20 cellular contexts compared by ENCODE assay signal in the genomic region with DNA sequence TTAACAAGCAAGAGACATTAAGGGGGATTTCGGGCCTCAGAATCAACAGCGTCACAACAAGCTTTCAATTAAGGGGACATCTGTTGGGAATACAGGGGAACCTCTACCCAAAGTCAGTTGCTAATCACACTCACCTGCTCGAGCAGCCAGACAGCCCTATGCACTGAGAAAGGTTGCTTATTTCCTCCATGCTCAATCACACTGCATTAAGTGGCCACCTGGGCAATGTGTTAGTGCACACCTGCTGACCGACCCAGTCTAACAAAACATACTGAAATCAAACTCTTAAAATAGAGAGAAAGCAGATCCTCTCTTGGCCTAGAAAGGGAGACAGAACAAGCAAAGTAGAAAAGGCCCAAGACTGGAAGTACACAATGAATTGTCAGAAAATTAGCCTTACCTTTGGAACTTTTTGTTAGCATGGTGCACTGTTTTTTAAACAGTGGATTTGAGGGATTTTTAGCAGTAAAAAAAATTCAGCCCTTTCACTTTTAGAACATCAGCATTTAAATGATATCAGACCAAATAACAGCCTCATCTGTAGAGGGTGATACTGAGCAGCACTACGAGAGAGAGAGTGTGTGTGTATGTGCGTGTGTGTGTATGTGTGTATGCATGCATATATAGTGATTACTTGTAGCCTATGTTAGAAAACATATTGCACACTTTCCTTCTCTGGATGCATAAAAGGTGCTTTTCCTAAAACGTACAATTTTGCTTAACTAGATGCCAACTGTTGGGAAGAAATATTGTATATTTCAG.
DNase-seq lines count a peak whose midpoint lies in the region; ATAC-seq and TF ChIP-seq lines count a peak whose summit lies in the region.
"Had no signal": no experiment of that assay in that cellular context is flagged by ENCODE, and none has a peak within 500 bp of the region (broad histone marks: within the 10 kb centered on the region; RNA-seq: fewer than 3 reads in every experiment).

No MANE protein-coding gene starts in this region.

- no peak overlapping the region for H3K4me2 ChIP-seq in GM23338
- H3K4me2 ChIP-seq: KMS-11 had no signal

- ATAC-seq in GM23338: no peak
- no peak for ATAC-seq in HG03045 (IDR thresholded peaks at IDR 0.05; ENCODE audit: unreplicated experiment)
- no peak for ATAC-seq in GM19324 (IDR thresholded peaks at IDR 0.05; ENCODE audit: low FRiP score, unreplicated experiment)
- ATAC-seq: foreskin keratinocyte; stimulated activated effector memory CD8-positive, alpha-beta T cell treated with anti-CD3 and anti-CD28 coated beads, Interleukin-12 subunit alpha, Interleukin-12 subunit beta, amount 100 ng/mL, for 72 hours had no signal

- no peaks in the 10 kb centered on the region for H3K27me3 ChIP-seq in GM23338 (ENCODE audit: insufficient read depth)
- H3K27me3 ChIP-seq in dorsolateral prefrontal cortex: no peaks in the 10 kb centered on the region
- H3K27me3 ChIP-seq in stomach: no peaks in the 10 kb centered on the region
- H3K27me3 ChIP-seq: foreskin keratinocyte, right lobe of liver had no signal

- peak; percentile 13 to 39; a peak in 1 of 4 replicates for TF ChIP-seq CTCF in GM23338 (conservative IDR thresholded peaks at IDR 0.05; ENCODE audit: low read depth in 2 of 2)
- no peak for TF ChIP-seq CTCF in dorsolateral prefrontal cortex (IDR thresholded peaks at IDR 0.05 in 54 of 56, conservative IDR thresholded peaks at IDR 0.05 in 2 of 56; ENCODE audit: low read depth in 1 of 56, partially characterized antibody in 56 of 56)
- TF ChIP-seq CTCF in stomach (IDR thresholded peaks at IDR 0.05): no peak

- H4K20me1 ChIP-seq in GM23338 (replicated peaks; ENCODE audit: insufficient read depth): no peaks in the 10 kb centered on the region

- no peak for TF ChIP-seq POLR2A in stomach (IDR thresholded peaks at IDR 0.05)

- H3K4me1 Mint-ChIP-seq in GM23338: no peaks in the 10 kb centered on the region
- H3K4me1 Mint-ChIP-seq: CD8-positive, alpha-beta memory T cell; stimulated activated effector memory CD8-positive, alpha-beta T cell treated with anti-CD3 and anti-CD28 coated beads, Interleukin-12 subunit alpha, Interleukin-12 subunit beta, amount 100 ng/mL, for 72 hours had no signal

- peak overlapping the region; percentile 45; the same call in 1 of the 2 replicates for H2AFZ ChIP-seq in GM23338
- H2AFZ ChIP-seq: GM23248 had no signal

- no peaks in the 10 kb centered on the region for H3K27me3 Mint-ChIP-seq in GM23338 (ENCODE audit: insufficient read depth, low read depth, poor library complexity)
- H3K27me3 Mint-ChIP-seq: CD8-positive, alpha-beta memory T cell had no signal

- H3K27ac Mint-ChIP-seq in GM23338: no peak overlapping the region
- H3K27ac Mint-ChIP-seq: CD8-positive, alpha-beta memory T cell; stimulated activated effector memory CD8-positive, alpha-beta T cell treated with anti-CD3 and anti-CD28 coated beads, Interleukin-12 subunit alpha, Interleukin-12 subunit beta, amount 100 ng/mL, for 72 hours had no signal

- no peaks in the 10 kb centered on the region for H3K9me3 ChIP-seq in stomach
- H3K9me3 ChIP-seq: right lobe of liver, thoracic aorta had no signal

- no peak for DNase-seq in GM23338 (ENCODE audit: low spot score)
- DNase-seq in NCI-H1436 treated with DMSO at 0.1 percent for 48 hours (lab: John Stamatoyannopoulos, UW): peak; percentile 47
- peak; percentile 65 for DNase-seq in NCI-H510A treated with DMSO at 0.1 percent for 48 hours (lab: John Stamatoyannopoulos, UW)
- no peak for DNase-seq in dorsolateral prefrontal cortex
- no peak for DNase-seq in anterior cingulate cortex (lab: John Stamatoyannopoulos, UW)
- DNase-seq in stomach: no peak
- DNase-seq: activated CD4-positive, CD25-positive, alpha-beta regulatory T cell treated with anti-CD3 and anti-CD28 coated beads, Interleukin-2, amount 50 U/mL, for 72 hours; CD8-positive, alpha-beta memory T cell; foreskin keratinocyte; GM23248; hippocampal formation; right lobe of liver; T1000 had no signal

- no peak for TF ChIP-seq EP300 in stomach (IDR thresholded peaks at IDR 0.05)

- H3K9me3 Mint-ChIP-seq in GM23338: no peaks in the 10 kb centered on the region

- H3K4me1 ChIP-seq in GM23338 (ENCODE audit: insufficient read depth): no peaks in the 10 kb centered on the region
- no peaks in the 10 kb centered on the region for H3K4me1 ChIP-seq in stomach
- H3K4me1 ChIP-seq: foreskin keratinocyte, right lobe of liver had no signal

- intact Hi-C loops in dorsolateral prefrontal cortex (cut with DNase I) (no loop called here), stomach (cut with DNase I; ENCODE audit: low total_unique reads) (no loop called here)

- H3K4me3 ChIP-seq in GM23338: no peak overlapping the region
- H3K4me3 ChIP-seq in dorsolateral prefrontal cortex: no peak overlapping the region
- no peak overlapping the region for H3K4me3 ChIP-seq in stomach
- H3K4me3 ChIP-seq: GM23248, lung, right lobe of liver, thoracic aorta had no signal

- no peaks in the 10 kb centered on the region for H3K36me3 Mint-ChIP-seq in GM23338 (ENCODE audit: low read depth)
- H3K36me3 Mint-ChIP-seq: CD8-positive, alpha-beta memory T cell; stimulated activated effector memory CD8-positive, alpha-beta T cell treated with anti-CD3 and anti-CD28 coated beads, Interleukin-12 subunit alpha, Interleukin-12 subunit beta, amount 100 ng/mL, for 72 hours had no signal

- no peak overlapping the region for H3K27ac ChIP-seq in GM23338 (ENCODE audit: low read depth)
- H3K27ac ChIP-seq in dorsolateral prefrontal cortex: peak overlapping the region in 39 of 59 donors; percentile 9 to 99 (median 90)
- H3K27ac ChIP-seq in stomach: no peak overlapping the region
- H3K27ac ChIP-seq: epithelial cell of prostate, foreskin keratinocyte, GM23248, KMS-11, right lobe of liver, thoracic aorta had no signal

- no peaks in the 10 kb centered on the region for H3K36me3 ChIP-seq in GM23338 (ENCODE audit: insufficient read depth)
- no peaks in the 10 kb centered on the region for H3K36me3 ChIP-seq in stomach
- H3K36me3 ChIP-seq: right lobe of liver, thoracic aorta had no signal

- no peaks in the 10 kb centered on the region for H3K79me2 ChIP-seq in GM23338 (replicated peaks; ENCODE audit: insufficient read depth)

- H3F3A ChIP-seq in GM23338 (replicated peaks; ENCODE audit: low read depth): 0 out of 2 replicates have a peak, but pooled peaks cover 3% of the 10 kb centered on the region

- WGBS in stomach, 5 donors: 73 to 83% (median 79%) methylated on average over 7 of the region's 7 CpGs

- no peak overlapping the region for H3K4me3 Mint-ChIP-seq in GM23338
- H3K4me3 Mint-ChIP-seq: CD8-positive, alpha-beta memory T cell; stimulated activated effector memory CD8-positive, alpha-beta T cell treated with anti-CD3 and anti-CD28 coated beads, Interleukin-12 subunit alpha, Interleukin-12 subunit beta, amount 100 ng/mL, for 72 hours had no signal

- H3K9me2 ChIP-seq in GM23338 (ENCODE audit: insufficient read depth): no peaks in the 10 kb centered on the region

TF ChIP-seq in GM23338, 12 proteins besides CTCF, POLR2A, EP300 and RAD21:
- TF ChIP-seq STAT1 (IDR thresholded peaks at IDR 0.05; ENCODE audit: unreplicated experiment): no peak

Comparison
In these comparisons a context has a peak if more than half of its experiments do, and no peak if none do; other contexts are left out.
1. DNase-seq: peak in NCI-H1436 treated with DMSO at 0.1 percent for 48 hours (single experiment) and NCI-H510A treated with DMSO at 0.1 percent for 48 hours (single experiment); none in GM23338 (single experiment), dorsolateral prefrontal cortex (0 of 10), anterior cingulate cortex (0 of 58) and stomach (single experiment).
2. H3K27ac ChIP-seq: peak in dorsolateral prefrontal cortex (39 of 59); none in GM23338 (single experiment) and stomach (0 of 5).
3. CTCF ChIP-seq: peak in GM23338 (2 of 2); none in dorsolateral prefrontal cortex (0 of 56) and stomach (0 of 7).